In the genomic region with DNA sequence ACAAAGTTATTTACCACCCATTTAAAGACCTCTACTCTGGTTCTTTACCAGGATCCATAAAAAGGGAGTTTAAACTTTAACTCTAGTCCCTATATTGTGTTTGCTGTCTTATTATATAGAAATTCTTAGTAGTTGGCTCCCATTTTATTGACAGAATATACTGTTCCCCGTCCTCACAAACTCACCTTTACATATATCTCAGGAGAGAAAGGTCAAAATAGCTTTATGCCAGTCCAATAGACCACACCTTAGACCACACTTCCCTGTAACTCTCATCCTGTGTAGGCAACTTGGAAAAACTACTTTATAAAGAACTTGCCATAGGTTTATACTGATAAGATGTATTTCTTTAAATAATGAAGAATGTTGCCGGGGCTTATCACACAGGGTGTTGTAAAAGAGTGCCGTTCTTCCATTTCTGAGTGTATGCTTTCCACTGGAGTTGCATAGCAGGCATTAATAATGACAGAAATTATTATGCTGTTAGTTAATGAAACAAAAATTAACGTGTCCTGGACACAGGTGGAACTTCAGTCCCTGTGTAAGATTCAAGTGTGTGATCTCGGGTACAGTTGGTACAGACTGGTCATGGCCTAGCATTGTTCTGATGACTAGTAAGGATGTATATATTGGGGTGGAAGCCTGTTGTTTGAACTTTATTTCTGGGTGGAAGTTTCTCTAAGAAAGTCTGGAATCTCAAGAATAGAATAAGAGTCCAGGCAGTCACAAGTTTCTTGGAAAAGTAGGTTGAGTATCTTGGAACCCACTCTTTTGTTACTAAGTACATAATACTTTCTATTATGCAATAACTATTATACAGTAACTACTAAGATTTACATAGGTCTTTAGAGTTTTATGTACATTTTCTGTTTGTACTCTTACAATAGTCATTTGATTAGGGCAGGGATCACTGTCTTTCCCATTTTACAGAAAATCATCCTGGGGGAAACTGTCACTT, we compare ENCODE assay signal across 19 cellular contexts. TPM values are rescaled to one million over a fixed set of nuclear protein-coding genes. Genes with fewer than 3 reads are reported as not detected.
DNase-seq lines count a peak whose midpoint lies in the region; ATAC-seq and TF ChIP-seq lines count a peak whose summit lies in the region.
"Had no signal": no experiment of that assay in that cellular context is flagged by ENCODE, and none has a peak within 500 bp of the region (broad histone marks: within the 10 kb centered on the region; RNA-seq: fewer than 3 reads in every experiment).

No MANE protein-coding gene starts in this region.

- ATAC-seq in left colon, result peak; percentile 87
- peak; percentile 53 for ATAC-seq in upper lobe of right lung
- ATAC-seq in GM19463 (IDR thresholded peaks at IDR 0.05; ENCODE audit: unreplicated experiment), result no peak
- no peak for ATAC-seq in HG03457 (IDR thresholded peaks at IDR 0.05; ENCODE audit: unreplicated experiment)
- ATAC-seq: GM23338 had no signal

- intact Hi-C loops in left colon (cut with DNase I, micrococcal nuclease) (no loop called here), upper lobe of right lung (cut with DNase I) (no loop called here)

- H3K4me1 ChIP-seq in mucosa of rectum (ENCODE audit: control insufficient read depth in 2 of 2, insufficient read depth in 2 of 2, low read length in 2 of 2), result peaks cover 11 to 22% of the 10 kb centered on the region in 2 donors
- H3K4me1 ChIP-seq in upper lobe of right lung, result no peaks in the 10 kb centered on the region
- H3K4me1 ChIP-seq: BLaER1 had no signal

- H3K27me3 ChIP-seq in mucosa of rectum (ENCODE audit: control insufficient read depth in 2 of 2, insufficient read depth in 2 of 2, low read length in 2 of 2) (no peaks in the 10 kb centered on the region), upper lobe of right lung (no peaks in the 10 kb centered on the region)
- H3K27me3 ChIP-seq: BLaER1 had no signal

- no peaks in the 10 kb centered on the region for H3K9me3 ChIP-seq in mucosa of rectum (ENCODE audit: control insufficient read depth in 2 of 2, low read length in 2 of 2)
- no peaks in the 10 kb centered on the region for H3K9me3 ChIP-seq in upper lobe of right lung
- H3K9me3 ChIP-seq: BLaER1 had no signal

- DNase-seq in HuH-7 (ENCODE audit: low spot score), result peak; percentile 21
- no peak for DNase-seq in left colon
- no peak for DNase-seq in upper lobe of right lung
- no peak for DNase-seq in activated naive CD4-positive, alpha-beta T cell treated with anti-CD3 and anti-CD28 coated beads, Interleukin-2, amount 50 U/mL, for 16 hours
- DNase-seq: 8988T; CD4-positive, alpha-beta memory T cell; DMS 273 treated with DMSO at 0.1 percent for 48 hours; DMS53; DND-41; EL; HCEC 1CT had no signal

- no peaks in the 10 kb centered on the region for H3K36me3 ChIP-seq in mucosa of rectum (ENCODE audit: control insufficient read depth in 2 of 2, insufficient read depth in 2 of 2, low read length in 2 of 2)
- no peaks in the 10 kb centered on the region for H3K36me3 ChIP-seq in upper lobe of right lung
- H3K36me3 ChIP-seq: BLaER1 had no signal

- H3K4me3 ChIP-seq in mucosa of rectum (ENCODE audit: low read length in 2 of 2) (no peak overlapping the region), upper lobe of right lung (no peak overlapping the region)
- H3K4me3 ChIP-seq: BLaER1, GM23338 had no signal

- TF ChIP-seq CTCF in upper lobe of right lung (IDR thresholded peaks at IDR 0.05), result no peak

- H3K27ac ChIP-seq in mucosa of rectum (ENCODE audit: low read depth in 2 of 2, low read length in 2 of 2) (peak overlapping the region; percentile 28 to 39), upper lobe of right lung (peak overlapping the region; percentile 31)
- H3K27ac ChIP-seq: BLaER1 had no signal

- H3K9ac ChIP-seq in mucosa of rectum (ENCODE audit: low read depth in 1 of 2, low read length in 2 of 2), result no peak overlapping the region
- H3K9ac ChIP-seq: BLaER1 had no signal

RNA-seq across cellular contexts. Expression of a gene that starts 33.0 kb away (rescaled TPM):
- total RNA-seq in left colon (not detected), upper lobe of right lung (not detected)
- total RNA-seq: A673; CD4-positive, alpha-beta memory T cell; G401; GM23338; HT-29 had no signal

Comparison
In these comparisons a context has a peak if more than half of its experiments do, and no peak if none do; other contexts are left out.
1. ATAC-seq: peak in left colon (single experiment) and upper lobe of right lung (single experiment); none in GM19463 (single experiment) and HG03457 (single experiment).